ENCODE assay signal across 8 cellular contexts in the genomic region with DNA sequence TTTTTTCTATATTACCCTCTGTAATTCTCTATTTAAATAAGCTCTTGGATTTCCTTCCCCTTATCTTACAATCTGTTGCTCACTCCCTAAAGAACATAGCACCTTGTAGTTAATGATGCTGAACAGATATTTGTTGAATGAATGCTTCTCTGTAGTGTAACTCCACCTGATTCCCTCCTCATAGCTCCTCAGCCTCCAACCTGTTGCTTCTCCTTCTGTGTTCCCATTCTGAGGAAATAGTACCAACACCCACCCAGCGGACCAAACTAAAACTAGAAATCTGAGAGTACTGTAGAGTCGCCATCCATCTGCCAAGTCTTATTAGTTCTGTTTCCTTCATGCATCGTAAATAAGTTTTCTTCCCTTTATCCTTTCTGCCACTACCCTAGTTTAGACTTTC. TPM values are rescaled to one million over a fixed set of nuclear protein-coding genes. Genes with fewer than 3 reads are reported as not detected.
"Had no signal": no experiment of that assay in that cellular context is flagged by ENCODE, and none has a peak within 500 bp of the region (broad histone marks: within the 10 kb centered on the region; RNA-seq: fewer than 3 reads in every experiment).

No MANE protein-coding gene starts in this region.

- H3K4me1 ChIP-seq: HAP-1 had no signal

- H3K9me3 ChIP-seq: HAP-1 had no signal

- DNase-seq: GOT3, H7, IMR-90, KG1 had no signal

- H3K4me3 ChIP-seq: HAP-1, K562 had no signal

- ATAC-seq: HCT116, K562 had no signal

- H3K36me3 ChIP-seq: HAP-1 had no signal

RNA-seq across cellular contexts. Expression of gene GNB4, which starts 55.5 kb away (rescaled TPM):
- total RNA-seq: HT-29 had no signal
